Comparison of ENCODE assay signal across 8 cellular contexts in the genomic region with DNA sequence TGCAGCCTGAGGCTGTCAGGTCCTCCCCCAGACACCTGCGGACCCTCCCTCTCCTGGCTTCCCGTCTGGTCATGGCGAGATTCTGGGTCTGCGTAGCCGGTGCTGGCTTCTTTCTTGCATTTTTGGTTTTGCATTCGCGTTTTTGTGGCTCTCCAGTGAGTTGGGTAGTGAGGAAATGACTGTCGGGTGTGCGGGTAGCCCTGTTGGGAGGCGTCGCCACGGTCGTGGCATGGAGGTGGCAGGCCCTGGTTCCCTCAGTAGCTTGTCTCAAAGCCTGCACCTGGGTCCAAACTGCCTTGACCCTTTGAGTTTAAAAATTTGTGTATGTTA. TPM values are rescaled to one million over a fixed set of nuclear protein-coding genes. Genes with fewer than 3 reads are reported as not detected.
DNase-seq lines count a peak whose midpoint lies in the region; ATAC-seq and TF ChIP-seq lines count a peak whose summit lies in the region.

No MANE protein-coding gene starts in this region.

- no peaks in the 10 kb centered on the region for H3K27me3 ChIP-seq in right cardiac atrium (ENCODE audit: control insufficient read depth, insufficient read depth)

- CTCF ChIA-PET in OCI-LY7 (lab: Charles Lee; ENCODE audit: unreplicated experiment), result no interaction called here

- no peaks in the 10 kb centered on the region for H3K27me3 Mint-ChIP-seq in activated naive CD4-positive, alpha-beta T cell treated with anti-CD3 and anti-CD28 coated beads, Interleukin-2, amount 50 U/mL, for 24 hours

- H3K9me2 ChIP-seq in OCI-LY7 (ENCODE audit: insufficient read depth, low read length), result no peaks in the 10 kb centered on the region

- H3K4me1 ChIP-seq in OCI-LY7 (ENCODE audit: insufficient read depth, low read length, poor library complexity, severe bottlenecking) (peaks cover 31% of the 10 kb centered on the region), right cardiac atrium (ENCODE audit: control insufficient read depth, insufficient read depth, low read length) (peaks cover 2% of the 10 kb centered on the region)

- ATAC-seq in HG02840 (IDR thresholded peaks at IDR 0.05; ENCODE audit: low FRiP score, unreplicated experiment) (peak; percentile 32), right cardiac atrium (peak; percentile 29 to 45)

- peak overlapping the region; percentile 80 for H3K27ac ChIP-seq in OCI-LY7 (ENCODE audit: low read depth, low read length, poor library complexity, severe bottlenecking)
- H3K27ac ChIP-seq in right cardiac atrium (ENCODE audit: low read length), result peak overlapping the region; percentile 80

- 0% methylated on average over 13 of the region's 13 CpGs for WGBS in right cardiac atrium

- intact Hi-C loops in OCI-LY7 (cut with micrococcal nuclease; ENCODE audit: unreplicated experiment) (loop anchor here (5.0 to 10.0 kb wide), 3 partner anchors 694 to 1981 kb away; a partner anchor contains a TSS), right cardiac atrium (cut with DNase I) (no loop called here)

- H3K4me3 Mint-ChIP-seq in activated naive CD4-positive, alpha-beta T cell treated with anti-CD3 and anti-CD28 coated beads, Interleukin-2, amount 50 U/mL, for 24 hours, result peak overlapping the region; percentile 96

- H3K9me3 ChIP-seq in OCI-LY7 (ENCODE audit: low read length), result no peaks in the 10 kb centered on the region
- H3K9me3 ChIP-seq in right cardiac atrium (ENCODE audit: control insufficient read depth, low read length), result no peaks in the 10 kb centered on the region

- H3K4me3 ChIP-seq in OCI-LY7 (ENCODE audit: low read depth, low read length, poor library complexity, severe bottlenecking) (peak overlapping the region; percentile 93), right cardiac atrium (ENCODE audit: low read length) (peak overlapping the region; percentile 93)

- POLR2A ChIA-PET in OCI-LY7 (lab: Charles Lee), result interaction anchor here (0.6 to 1.8 kb wide), 6 partner anchors 8 to 211 kb away, joined by 4 to 8 read pairs (median 5); no protein-coding TSS in a partner anchor

- BruUV-seq in OCI-LY7 (replicated peaks; lab: Mats Ljungman, UMichigan), result no TSS peak

- H2AFZ ChIP-seq in OCI-LY7 (ENCODE audit: low read length), result peak overlapping the region; percentile 85

- H3K36me3 ChIP-seq in OCI-LY7 (ENCODE audit: insufficient read depth, low read length), result peaks cover 38% of the 10 kb centered on the region

- peaks cover 84% of the 10 kb centered on the region for H3K79me2 ChIP-seq in OCI-LY7 (ENCODE audit: insufficient read depth, low read depth, low read length)

- no peaks in the 10 kb centered on the region for H3K9me3 Mint-ChIP-seq in activated naive CD4-positive, alpha-beta T cell treated with anti-CD3 and anti-CD28 coated beads, Interleukin-2, amount 50 U/mL, for 24 hours

- H3K36me3 Mint-ChIP-seq in activated naive CD4-positive, alpha-beta T cell treated with anti-CD3 and anti-CD28 coated beads, Interleukin-2, amount 50 U/mL, for 24 hours, result peaks cover 2% of the 10 kb centered on the region

- peak overlapping the region; percentile 87 for H3K4me2 ChIP-seq in OCI-LY7 (ENCODE audit: low read length)

- H3K27ac Mint-ChIP-seq in activated naive CD4-positive, alpha-beta T cell treated with anti-CD3 and anti-CD28 coated beads, Interleukin-2, amount 50 U/mL, for 24 hours, result peak overlapping the region; percentile 99

- H3K4me1 Mint-ChIP-seq in activated naive CD4-positive, alpha-beta T cell treated with anti-CD3 and anti-CD28 coated beads, Interleukin-2, amount 50 U/mL, for 24 hours, result peaks cover 41% of the 10 kb centered on the region

- H4K20me1 ChIP-seq in OCI-LY7 (ENCODE audit: insufficient read depth, low read length), result peaks cover 19% of the 10 kb centered on the region

- TF ChIP-seq CTCF in OCI-LY7 (conservative IDR thresholded peaks at IDR 0.05; ENCODE audit: low read length), result no peak

- DNase-seq in NCI-H2107 treated with DMSO at 0.1 percent for 48 hours (lab: John Stamatoyannopoulos, UW; ENCODE audit: unreplicated experiment) (peak; percentile 10), NCI-H2107 (lab: John Stamatoyannopoulos, UW) (no peak), OCI-LY7 (ENCODE audit: low spot score) (peak; percentile 66), right cardiac atrium (peak in 1 of 3 donors; percentile 21), OCI-M2 (lab: John Stamatoyannopoulos, UW; ENCODE audit: unreplicated experiment) (no peak)
- DNase-seq in stimulated activated CD4-positive, alpha-beta T cell treated with anti-CD3 and anti-CD28 coated beads, Interleukin-12 subunit alpha, Interleukin-12 subunit beta, amount 100 ng/mL, for 24 hours (ENCODE audit: low read depth in 2 of 2), result peak; percentile 21 to 30

RNA-seq across cellular contexts. Expression of a gene that starts 0.3 kb away (rescaled TPM):
- 26.8 and 28.6 TPM in 2 replicates for total RNA-seq in OCI-LY7 (2014; rRNA removed; shearing (Covaris generic))
- total RNA-seq in OCI-LY7 (2022) (35.4 and 39.4 TPM in 2 replicates), right cardiac atrium (10 to 100 TPM; 12.6 to 13.6 (median 12.8) TPM)
- polyA plus RNA-seq in right cardiac atrium, result 7.2 TPM

RNA-seq across cellular contexts. Expression of a gene that starts 0.6 kb away (rescaled TPM):
- 35.3 and 43.3 TPM in 2 replicates for total RNA-seq in OCI-LY7 (2014; rRNA removed; shearing (Covaris generic))
- 85.8 and 103 TPM in 2 replicates for total RNA-seq in OCI-LY7 (2022)
- 10 to 100 TPM; 10.4 to 15.6 (median 14.6) TPM for total RNA-seq in right cardiac atrium
- polyA plus RNA-seq in right cardiac atrium, result 6.5 TPM

RNA-seq across cellular contexts. Expression of a gene that starts 47.9 kb away (rescaled TPM):
- not detected in 2 replicates for total RNA-seq in OCI-LY7 (2014; rRNA removed; shearing (Covaris generic))
- total RNA-seq in OCI-LY7 (2022) (not detected in 2 replicates), right cardiac atrium (not detected)
- not detected for polyA plus RNA-seq in right cardiac atrium

Comparison
In these comparisons a context has a peak if more than half of its experiments do, and no peak if none do; other contexts are left out.
1. DNase-seq: peak in NCI-H2107 treated with DMSO at 0.1 percent for 48 hours (single experiment), OCI-LY7 (single experiment) and stimulated activated CD4-positive, alpha-beta T cell treated with anti-CD3 and anti-CD28 coated beads, Interleukin-12 subunit alpha, Interleukin-12 subunit beta, amount 100 ng/mL, for 24 hours (2 of 2); none in NCI-H2107 (single experiment) and OCI-M2 (single experiment).